In the genomic region with DNA sequence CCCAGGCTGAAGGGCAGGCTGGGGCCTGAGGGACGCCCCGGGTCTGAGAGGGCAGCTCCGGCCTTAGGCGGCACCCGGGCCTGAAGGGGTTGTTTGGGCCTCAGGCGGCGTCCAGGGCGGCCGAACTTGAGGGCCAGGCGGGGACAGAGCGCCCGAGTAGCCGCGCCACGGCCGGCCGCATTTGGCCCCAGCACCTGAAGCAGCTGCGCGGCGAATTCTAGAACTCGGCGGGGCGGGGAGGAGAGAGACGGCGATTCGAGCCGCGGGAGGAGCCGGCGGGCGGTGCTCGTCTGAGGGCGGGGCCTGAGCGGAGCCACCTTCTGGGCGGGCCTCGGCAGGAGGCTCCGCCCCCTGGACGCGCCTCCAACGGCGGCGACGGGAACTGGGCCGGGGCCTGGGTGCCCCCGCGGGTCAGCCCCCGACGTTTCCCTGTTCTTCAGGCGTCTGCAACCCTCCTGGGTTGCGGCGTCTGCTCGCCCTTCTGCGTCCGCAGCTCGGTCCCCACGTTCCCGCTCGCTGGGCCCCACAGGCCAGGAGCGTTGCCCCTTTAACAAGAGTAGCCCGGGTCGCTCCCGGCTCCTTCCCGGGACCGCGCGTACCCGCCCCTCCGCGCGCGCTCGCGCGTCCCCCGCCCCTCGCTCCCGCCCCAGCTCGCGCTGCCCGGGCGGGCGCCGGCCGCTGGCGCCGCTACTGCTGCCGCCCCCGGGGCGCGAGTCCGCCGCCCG, we compare ENCODE assay signal across 1 cellular context.
TF ChIP-seq lines count a peak whose summit lies in the region.

A gene with protein sequence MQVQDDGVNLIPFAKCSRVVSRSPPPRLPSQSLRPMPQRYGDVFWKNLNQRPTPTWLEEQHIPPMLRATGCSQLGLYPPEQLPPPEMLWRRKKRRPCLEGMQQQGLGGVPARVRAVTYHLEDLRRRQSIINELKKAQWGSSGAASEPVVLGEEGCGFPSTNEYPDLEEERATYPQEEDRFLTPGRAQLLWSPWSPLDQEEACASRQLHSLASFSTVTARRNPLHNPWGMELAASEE (minus strand): TSS at position 221 of the 725 bp plus-strand sequence. CDS start 3,085 bp downstream, outside the sequence.
A gene (plus strand): TSS at position 649 of the 725 bp plus-strand sequence. CDS start 2,297 bp downstream, outside the sequence.

TF ChIP-seq in H1, 55 proteins besides CTCF, POLR2A, EP300 and RAD21 (continues in another document):
- no peak for TF ChIP-seq POU5F1 (IDR thresholded peaks at IDR 0.05; ENCODE audit: low read depth, low read length)
- TF ChIP-seq SUZ12 (IDR thresholded peaks at IDR 0.05; ENCODE audit: low read length) = no peak
- TF ChIP-seq ASH2L (IDR thresholded peaks at IDR 0.05; ENCODE audit: low read length) = peak; percentile 62
- TF ChIP-seq POLR2AphosphoS5 (IDR thresholded peaks at IDR 0.05; ENCODE audit: low read depth, low read length) = no peak
- TF ChIP-seq SIN3A (conservative IDR thresholded peaks at IDR 0.05 in 1 of 2, IDR thresholded peaks at IDR 0.05 in 1 of 2; ENCODE audit: low read depth in 1 of 2, low read length in 2 of 2) = no peak; a peak in 1 of 4 replicates
- no peak for TF ChIP-seq BRCA1 (IDR thresholded peaks at IDR 0.05; ENCODE audit: low read depth, low read length)
- peak; percentile 25 for TF ChIP-seq KDM4A (IDR thresholded peaks at IDR 0.05; ENCODE audit: low read depth, low read length, severe bottlenecking)
- peak; percentile 79; the same call in 1 of the 2 replicates for TF ChIP-seq SP4 (IDR thresholded peaks at IDR 0.05; ENCODE audit: low read length)
- no peak for TF ChIP-seq HDAC2 (IDR thresholded peaks at IDR 0.05; ENCODE audit: borderline replicate concordance in 1 of 2, low read depth in 2 of 2, low read length in 2 of 2)
- no peak for TF ChIP-seq NRF1 (IDR thresholded peaks at IDR 0.05; ENCODE audit: low read depth, low read length)
- no peak for TF ChIP-seq CEBPB (IDR thresholded peaks at IDR 0.05; ENCODE audit: low read depth, low read length)
- TF ChIP-seq SP2 (IDR thresholded peaks at IDR 0.05; ENCODE audit: low read length) = no peak
- TF ChIP-seq HDAC6 (IDR thresholded peaks at IDR 0.05; ENCODE audit: low read depth, low read length) = no peak
- TF ChIP-seq FOSL1 (IDR thresholded peaks at IDR 0.05; ENCODE audit: insufficient read depth, low read depth, low read length) = no peak
- TF ChIP-seq CBX8 (IDR thresholded peaks at IDR 0.05; ENCODE audit: borderline replicate concordance, low read depth, low read length) = no peak
- TF ChIP-seq BCL11A (IDR thresholded peaks at IDR 0.05; ENCODE audit: low read depth in 2 of 2, low read length in 2 of 2) = no peak
- TF ChIP-seq JUND (IDR thresholded peaks at IDR 0.05; ENCODE audit: low read length) = peak; percentile 66; the same call in 1 of the 2 replicates
- no peak for TF ChIP-seq MAFK (IDR thresholded peaks at IDR 0.05; ENCODE audit: low read depth, low read length)
- TF ChIP-seq, protein P1, sequence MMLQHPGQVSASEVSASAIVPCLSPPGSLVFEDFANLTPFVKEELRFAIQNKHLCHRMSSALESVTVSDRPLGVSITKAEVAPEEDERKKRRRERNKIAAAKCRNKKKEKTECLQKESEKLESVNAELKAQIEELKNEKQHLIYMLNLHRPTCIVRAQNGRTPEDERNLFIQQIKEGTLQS (IDR thresholded peaks at IDR 0.05; ENCODE audit: insufficient read depth, low read depth, low read length) = no peak
- TF ChIP-seq, protein P2, sequence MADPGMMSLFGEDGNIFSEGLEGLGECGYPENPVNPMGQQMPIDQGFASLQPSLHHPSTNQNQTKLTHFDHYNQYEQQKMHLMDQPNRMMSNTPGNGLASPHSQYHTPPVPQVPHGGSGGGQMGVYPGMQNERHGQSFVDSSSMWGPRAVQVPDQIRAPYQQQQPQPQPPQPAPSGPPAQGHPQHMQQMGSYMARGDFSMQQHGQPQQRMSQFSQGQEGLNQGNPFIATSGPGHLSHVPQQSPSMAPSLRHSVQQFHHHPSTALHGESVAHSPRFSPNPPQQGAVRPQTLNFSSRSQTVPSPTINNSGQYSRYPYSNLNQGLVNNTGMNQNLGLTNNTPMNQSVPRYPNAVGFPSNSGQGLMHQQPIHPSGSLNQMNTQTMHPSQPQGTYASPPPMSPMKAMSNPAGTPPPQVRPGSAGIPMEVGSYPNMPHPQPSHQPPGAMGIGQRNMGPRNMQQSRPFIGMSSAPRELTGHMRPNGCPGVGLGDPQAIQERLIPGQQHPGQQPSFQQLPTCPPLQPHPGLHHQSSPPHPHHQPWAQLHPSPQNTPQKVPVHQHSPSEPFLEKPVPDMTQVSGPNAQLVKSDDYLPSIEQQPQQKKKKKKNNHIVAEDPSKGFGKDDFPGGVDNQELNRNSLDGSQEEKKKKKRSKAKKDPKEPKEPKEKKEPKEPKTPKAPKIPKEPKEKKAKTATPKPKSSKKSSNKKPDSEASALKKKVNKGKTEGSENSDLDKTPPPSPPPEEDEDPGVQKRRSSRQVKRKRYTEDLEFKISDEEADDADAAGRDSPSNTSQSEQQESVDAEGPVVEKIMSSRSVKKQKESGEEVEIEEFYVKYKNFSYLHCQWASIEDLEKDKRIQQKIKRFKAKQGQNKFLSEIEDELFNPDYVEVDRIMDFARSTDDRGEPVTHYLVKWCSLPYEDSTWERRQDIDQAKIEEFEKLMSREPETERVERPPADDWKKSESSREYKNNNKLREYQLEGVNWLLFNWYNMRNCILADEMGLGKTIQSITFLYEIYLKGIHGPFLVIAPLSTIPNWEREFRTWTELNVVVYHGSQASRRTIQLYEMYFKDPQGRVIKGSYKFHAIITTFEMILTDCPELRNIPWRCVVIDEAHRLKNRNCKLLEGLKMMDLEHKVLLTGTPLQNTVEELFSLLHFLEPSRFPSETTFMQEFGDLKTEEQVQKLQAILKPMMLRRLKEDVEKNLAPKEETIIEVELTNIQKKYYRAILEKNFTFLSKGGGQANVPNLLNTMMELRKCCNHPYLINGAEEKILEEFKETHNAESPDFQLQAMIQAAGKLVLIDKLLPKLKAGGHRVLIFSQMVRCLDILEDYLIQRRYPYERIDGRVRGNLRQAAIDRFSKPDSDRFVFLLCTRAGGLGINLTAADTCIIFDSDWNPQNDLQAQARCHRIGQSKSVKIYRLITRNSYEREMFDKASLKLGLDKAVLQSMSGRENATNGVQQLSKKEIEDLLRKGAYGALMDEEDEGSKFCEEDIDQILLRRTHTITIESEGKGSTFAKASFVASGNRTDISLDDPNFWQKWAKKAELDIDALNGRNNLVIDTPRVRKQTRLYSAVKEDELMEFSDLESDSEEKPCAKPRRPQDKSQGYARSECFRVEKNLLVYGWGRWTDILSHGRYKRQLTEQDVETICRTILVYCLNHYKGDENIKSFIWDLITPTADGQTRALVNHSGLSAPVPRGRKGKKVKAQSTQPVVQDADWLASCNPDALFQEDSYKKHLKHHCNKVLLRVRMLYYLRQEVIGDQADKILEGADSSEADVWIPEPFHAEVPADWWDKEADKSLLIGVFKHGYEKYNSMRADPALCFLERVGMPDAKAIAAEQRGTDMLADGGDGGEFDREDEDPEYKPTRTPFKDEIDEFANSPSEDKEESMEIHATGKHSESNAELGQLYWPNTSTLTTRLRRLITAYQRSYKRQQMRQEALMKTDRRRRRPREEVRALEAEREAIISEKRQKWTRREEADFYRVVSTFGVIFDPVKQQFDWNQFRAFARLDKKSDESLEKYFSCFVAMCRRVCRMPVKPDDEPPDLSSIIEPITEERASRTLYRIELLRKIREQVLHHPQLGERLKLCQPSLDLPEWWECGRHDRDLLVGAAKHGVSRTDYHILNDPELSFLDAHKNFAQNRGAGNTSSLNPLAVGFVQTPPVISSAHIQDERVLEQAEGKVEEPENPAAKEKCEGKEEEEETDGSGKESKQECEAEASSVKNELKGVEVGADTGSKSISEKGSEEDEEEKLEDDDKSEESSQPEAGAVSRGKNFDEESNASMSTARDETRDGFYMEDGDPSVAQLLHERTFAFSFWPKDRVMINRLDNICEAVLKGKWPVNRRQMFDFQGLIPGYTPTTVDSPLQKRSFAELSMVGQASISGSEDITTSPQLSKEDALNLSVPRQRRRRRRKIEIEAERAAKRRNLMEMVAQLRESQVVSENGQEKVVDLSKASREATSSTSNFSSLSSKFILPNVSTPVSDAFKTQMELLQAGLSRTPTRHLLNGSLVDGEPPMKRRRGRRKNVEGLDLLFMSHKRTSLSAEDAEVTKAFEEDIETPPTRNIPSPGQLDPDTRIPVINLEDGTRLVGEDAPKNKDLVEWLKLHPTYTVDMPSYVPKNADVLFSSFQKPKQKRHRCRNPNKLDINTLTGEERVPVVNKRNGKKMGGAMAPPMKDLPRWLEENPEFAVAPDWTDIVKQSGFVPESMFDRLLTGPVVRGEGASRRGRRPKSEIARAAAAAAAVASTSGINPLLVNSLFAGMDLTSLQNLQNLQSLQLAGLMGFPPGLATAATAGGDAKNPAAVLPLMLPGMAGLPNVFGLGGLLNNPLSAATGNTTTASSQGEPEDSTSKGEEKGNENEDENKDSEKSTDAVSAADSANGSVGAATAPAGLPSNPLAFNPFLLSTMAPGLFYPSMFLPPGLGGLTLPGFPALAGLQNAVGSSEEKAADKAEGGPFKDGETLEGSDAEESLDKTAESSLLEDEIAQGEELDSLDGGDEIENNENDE (IDR thresholded peaks at IDR 0.05; ENCODE audit: insufficient replicate concordance, low read length) = no peak
- no peak for TF ChIP-seq CHD1 (IDR thresholded peaks at IDR 0.05; ENCODE audit: low read depth, low read length)
- no peak for TF ChIP-seq TAF7 (optimal IDR thresholded peaks at IDR 0.05; ENCODE audit: borderline replicate concordance, low read depth, low read length)
- no peak for TF ChIP-seq TBP (IDR thresholded peaks at IDR 0.05; ENCODE audit: low read depth, low read length)
- TF ChIP-seq SP1 (IDR thresholded peaks at IDR 0.05; ENCODE audit: low read depth, low read length) = peak; percentile 82; the same call in 1 of the 2 replicates
- peak; percentile 60 for TF ChIP-seq PHF8 (conservative IDR thresholded peaks at IDR 0.05; ENCODE audit: low read depth, low read length)
- TF ChIP-seq SRF (IDR thresholded peaks at IDR 0.05; ENCODE audit: low read depth, low read length) = no peak
- no peak for TF ChIP-seq SIX5 (IDR thresholded peaks at IDR 0.05; ENCODE audit: low read depth, low read length)
- TF ChIP-seq GABPA (IDR thresholded peaks at IDR 0.05; ENCODE audit: borderline replicate concordance, insufficient read depth, low read length) = no peak
- TF ChIP-seq, protein P3, sequence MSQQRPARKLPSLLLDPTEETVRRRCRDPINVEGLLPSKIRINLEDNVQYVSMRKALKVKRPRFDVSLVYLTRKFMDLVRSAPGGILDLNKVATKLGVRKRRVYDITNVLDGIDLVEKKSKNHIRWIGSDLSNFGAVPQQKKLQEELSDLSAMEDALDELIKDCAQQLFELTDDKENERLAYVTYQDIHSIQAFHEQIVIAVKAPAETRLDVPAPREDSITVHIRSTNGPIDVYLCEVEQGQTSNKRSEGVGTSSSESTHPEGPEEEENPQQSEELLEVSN (IDR thresholded peaks at IDR 0.05) = peak; percentile 69; the same call in 1 of the 2 replicates
- TF ChIP-seq NANOG (IDR thresholded peaks at IDR 0.05; ENCODE audit: insufficient read depth, low read depth, low read length, poor library complexity, severe bottlenecking) = no peak
- TF ChIP-seq TCF12 (IDR thresholded peaks at IDR 0.05; ENCODE audit: low read depth, low read length) = no peak
- no peak for TF ChIP-seq GTF2F1 (IDR thresholded peaks at IDR 0.05; ENCODE audit: borderline replicate concordance, low read depth, low read length)
- TF ChIP-seq TAF1 (IDR thresholded peaks at IDR 0.05; ENCODE audit: low read depth, low read length) = peak; percentile 42; the same call in 1 of the 2 replicates
- TF ChIP-seq RBBP5 (IDR thresholded peaks at IDR 0.05; ENCODE audit: borderline replicate concordance, low read depth, low read length) = no peak
- TF ChIP-seq CHD2 (IDR thresholded peaks at IDR 0.05; ENCODE audit: low read length) = no peak
- no peak for TF ChIP-seq BACH1 (IDR thresholded peaks at IDR 0.05; ENCODE audit: low read length)
- TF ChIP-seq, protein P4, sequence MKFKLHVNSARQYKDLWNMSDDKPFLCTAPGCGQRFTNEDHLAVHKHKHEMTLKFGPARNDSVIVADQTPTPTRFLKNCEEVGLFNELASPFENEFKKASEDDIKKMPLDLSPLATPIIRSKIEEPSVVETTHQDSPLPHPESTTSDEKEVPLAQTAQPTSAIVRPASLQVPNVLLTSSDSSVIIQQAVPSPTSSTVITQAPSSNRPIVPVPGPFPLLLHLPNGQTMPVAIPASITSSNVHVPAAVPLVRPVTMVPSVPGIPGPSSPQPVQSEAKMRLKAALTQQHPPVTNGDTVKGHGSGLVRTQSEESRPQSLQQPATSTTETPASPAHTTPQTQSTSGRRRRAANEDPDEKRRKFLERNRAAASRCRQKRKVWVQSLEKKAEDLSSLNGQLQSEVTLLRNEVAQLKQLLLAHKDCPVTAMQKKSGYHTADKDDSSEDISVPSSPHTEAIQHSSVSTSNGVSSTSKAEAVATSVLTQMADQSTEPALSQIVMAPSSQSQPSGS (IDR thresholded peaks at IDR 0.05; ENCODE audit: low read length) = no peak
- TF ChIP-seq YY1 (IDR thresholded peaks at IDR 0.05; ENCODE audit: low read depth, low read length) = 0 out of 2 replicates have a peak, but pooled peaks have one; percentile 6
- no peak for TF ChIP-seq RNF2 (IDR thresholded peaks at IDR 0.05; ENCODE audit: borderline replicate concordance, low read depth, low read length, missing control alignments, poor library complexity, severe bottlenecking)
- TF ChIP-seq KDM5A (IDR thresholded peaks at IDR 0.05; ENCODE audit: low read length) = no peak
- TF ChIP-seq CTBP2 (IDR thresholded peaks at IDR 0.05; ENCODE audit: borderline replicate concordance, insufficient read depth, insufficient read length, low read length) = no peak
- TF ChIP-seq EZH2 (IDR thresholded peaks at IDR 0.05; ENCODE audit: low read depth, low read length, severe bottlenecking) = no peak
- TF ChIP-seq RFX5 (IDR thresholded peaks at IDR 0.05; ENCODE audit: borderline replicate concordance, low read depth, low read length) = no peak
- no peak for TF ChIP-seq RXRA (IDR thresholded peaks at IDR 0.05; ENCODE audit: insufficient read depth, low read depth, low read length)
- TF ChIP-seq, protein P5, sequence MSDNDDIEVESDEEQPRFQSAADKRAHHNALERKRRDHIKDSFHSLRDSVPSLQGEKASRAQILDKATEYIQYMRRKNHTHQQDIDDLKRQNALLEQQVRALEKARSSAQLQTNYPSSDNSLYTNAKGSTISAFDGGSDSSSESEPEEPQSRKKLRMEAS (IDR thresholded peaks at IDR 0.05) = peak; percentile 70
- no peak for TF ChIP-seq JUN (IDR thresholded peaks at IDR 0.05; ENCODE audit: low read depth, low read length)
- TF ChIP-seq, protein P6, sequence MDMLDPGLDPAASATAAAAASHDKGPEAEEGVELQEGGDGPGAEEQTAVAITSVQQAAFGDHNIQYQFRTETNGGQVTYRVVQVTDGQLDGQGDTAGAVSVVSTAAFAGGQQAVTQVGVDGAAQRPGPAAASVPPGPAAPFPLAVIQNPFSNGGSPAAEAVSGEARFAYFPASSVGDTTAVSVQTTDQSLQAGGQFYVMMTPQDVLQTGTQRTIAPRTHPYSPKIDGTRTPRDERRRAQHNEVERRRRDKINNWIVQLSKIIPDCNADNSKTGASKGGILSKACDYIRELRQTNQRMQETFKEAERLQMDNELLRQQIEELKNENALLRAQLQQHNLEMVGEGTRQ (IDR thresholded peaks at IDR 0.05; ENCODE audit: low read length) = no peak
- no peak for TF ChIP-seq KDM1A (IDR thresholded peaks at IDR 0.05; ENCODE audit: borderline replicate concordance, low read length)
- TF ChIP-seq SIRT6 (IDR thresholded peaks at IDR 0.05; ENCODE audit: low read length) = no peak
- TF ChIP-seq SAP30 (IDR thresholded peaks at IDR 0.05; ENCODE audit: insufficient read depth, insufficient replicate concordance, low read length) = no peak
- TF ChIP-seq ZNF274 (IDR thresholded peaks at IDR 0.05; ENCODE audit: borderline replicate concordance, extremely low read depth, low read length) = no peak
- TF ChIP-seq CBX5 (IDR thresholded peaks at IDR 0.05; ENCODE audit: low read depth, low read length) = no peak
- peak; percentile 26; the same call in 1 of the 2 replicates for TF ChIP-seq EGR1 (IDR thresholded peaks at IDR 0.05; ENCODE audit: borderline replicate concordance, low read depth, low read length)
